In genomic region chr2:72920317-72921087, GRCh38 we compare ENCODE assay signal across 9 cellular contexts. TPM values are rescaled to one million over a fixed set of nuclear protein-coding genes. Genes with fewer than 3 reads are reported as not detected.
DNase-seq lines count a peak whose midpoint lies in the region; ATAC-seq, FAIRE-seq and TF ChIP-seq lines count a peak whose summit lies in the region.
"Had no signal": no experiment of that assay in that cellular context is flagged by ENCODE, and none has a peak within 500 bp of the region (broad histone marks: within the 10 kb centered on the region; RNA-seq: fewer than 3 reads in every experiment).

No MANE protein-coding gene starts in this region.

- peak overlapping the region; percentile 55 for H3K4me3 Mint-ChIP-seq in activated naive CD8-positive, alpha-beta T cell treated with anti-CD3 and anti-CD28 coated beads, Interleukin-2, amount 10 ng/mL, durations not matched to agents 7 days and 5 days
- peak overlapping the region; percentile 69 for H3K4me3 Mint-ChIP-seq in memory B cell

- peaks cover 25% of the 10 kb centered on the region for H3K4me1 Mint-ChIP-seq in activated naive CD8-positive, alpha-beta T cell treated with anti-CD3 and anti-CD28 coated beads, Interleukin-2, amount 10 ng/mL, durations not matched to agents 7 days and 5 days
- peaks cover 11% of the 10 kb centered on the region for H3K4me1 Mint-ChIP-seq in memory B cell

- peak; percentile 57 for DNase-seq in stimulated activated CD4-positive, alpha-beta T cell treated with anti-CD3 and anti-CD28 coated beads, Interleukin-15, amount 100 ng/mL, for 24 hours
- no peak for DNase-seq in stimulated activated CD4-positive, alpha-beta T cell treated with anti-CD3 and anti-CD28 coated beads, Interleukin-4, amount 100 ng/mL, for 4 hours
- DNase-seq in activated naive CD8-positive, alpha-beta T cell treated with anti-CD3 and anti-CD28 coated beads, Interleukin-2, amount 10 ng/mL, durations not matched to agents 7 days and 5 days = peak; percentile 58
- DNase-seq in memory B cell (ENCODE audit: low spot score in 2 of 2) (peak in 1 of 2 donors; percentile 42), glomerular visceral epithelial cell (ENCODE audit: extremely low spot score) (no peak), GM12891 (ENCODE audit: insufficient read length, low spot score) (no peak), SW480 (ENCODE audit: low spot score) (no peak)

- no peak for TF ChIP-seq POLR2A in GM12891 (IDR thresholded peaks at IDR 0.05; ENCODE audit: low read depth, low read length)

- POLR2A ChIA-PET in activated naive CD8-positive, alpha-beta T cell treated with anti-CD3 and anti-CD28 coated beads, Interleukin-2, amount 10 ng/mL, durations not matched to agents 7 days and 5 days (lab: Charles Lee) = no interaction called here

- no peaks in the 10 kb centered on the region for H3K9me3 Mint-ChIP-seq in activated naive CD8-positive, alpha-beta T cell treated with anti-CD3 and anti-CD28 coated beads, Interleukin-2, amount 10 ng/mL, durations not matched to agents 7 days and 5 days
- no peaks in the 10 kb centered on the region for H3K9me3 Mint-ChIP-seq in memory B cell

- no peak overlapping the region for H3K27ac Mint-ChIP-seq in activated naive CD8-positive, alpha-beta T cell treated with anti-CD3 and anti-CD28 coated beads, Interleukin-2, amount 10 ng/mL, durations not matched to agents 7 days and 5 days
- H3K27ac Mint-ChIP-seq in memory B cell = no peak overlapping the region

- H3K36me3 Mint-ChIP-seq in activated naive CD8-positive, alpha-beta T cell treated with anti-CD3 and anti-CD28 coated beads, Interleukin-2, amount 10 ng/mL, durations not matched to agents 7 days and 5 days = no peaks in the 10 kb centered on the region
- H3K36me3 Mint-ChIP-seq in memory B cell = no peaks in the 10 kb centered on the region

- FAIRE-seq in GM12891 (lab: Jason Lieb, UNC) = no peak
- FAIRE-seq: islet of Langerhans had no signal

- ATAC-seq in activated naive CD8-positive, alpha-beta T cell treated with anti-CD3 and anti-CD28 coated beads, Interleukin-2, amount 10 ng/mL, durations not matched to agents 7 days and 5 days (ENCODE audit: low read depth) = no peak
- peak; percentile 24 for ATAC-seq in memory B cell (ENCODE audit: low read depth)
- no peak for ATAC-seq in HG03469 (IDR thresholded peaks at IDR 0.05; ENCODE audit: unreplicated experiment)

- H3K27me3 Mint-ChIP-seq in activated naive CD8-positive, alpha-beta T cell treated with anti-CD3 and anti-CD28 coated beads, Interleukin-2, amount 10 ng/mL, durations not matched to agents 7 days and 5 days = peaks cover 76% of the 10 kb centered on the region
- peaks cover 26% of the 10 kb centered on the region for H3K27me3 Mint-ChIP-seq in memory B cell

TF ChIP-seq in GM12891, 5 proteins besides CTCF, POLR2A, EP300 and RAD21:
- TF ChIP-seq POLR2AphosphoS5 (IDR thresholded peaks at IDR 0.05; ENCODE audit: low read depth, low read length) = no peak
- TF ChIP-seq TAF1 (IDR thresholded peaks at IDR 0.05; ENCODE audit: low read depth, low read length) = no peak
- no peak for TF ChIP-seq SPI1 (IDR thresholded peaks at IDR 0.05; ENCODE audit: low read depth, low read length)
- no peak for TF ChIP-seq POU2F2 (IDR thresholded peaks at IDR 0.05; ENCODE audit: low read depth, low read length)
- no peak for TF ChIP-seq PAX5 (IDR thresholded peaks at IDR 0.05; ENCODE audit: insufficient read depth, low read length, severe bottlenecking)

RNA-seq across cellular contexts. Expression of gene EMX1, which starts 3.2 kb away (rescaled TPM):
- not detected for total RNA-seq in activated naive CD8-positive, alpha-beta T cell treated with anti-CD3 and anti-CD28 coated beads, Interleukin-2, amount 10 ng/mL, durations not matched to agents 7 days and 5 days
- 1.0 TPM for polyA plus RNA-seq in GM12891 (2012; ENCODE audit: low read depth, missing spikeins)

RNA-seq across cellular contexts. Expression of gene SPR, which starts 33.3 kb away (rescaled TPM):
- total RNA-seq in activated naive CD8-positive, alpha-beta T cell treated with anti-CD3 and anti-CD28 coated beads, Interleukin-2, amount 10 ng/mL, durations not matched to agents 7 days and 5 days = under 1 TPM; 0.60 to 0.80 TPM
- 0.27 TPM for polyA plus RNA-seq in GM12891 (2012; ENCODE audit: low read depth, missing spikeins)

Comparison
In these comparisons a context has a peak if more than half of its experiments do, and no peak if none do; other contexts are left out.
1. DNase-seq: peak in stimulated activated CD4-positive, alpha-beta T cell treated with anti-CD3 and anti-CD28 coated beads, Interleukin-15, amount 100 ng/mL, for 24 hours (single experiment) and activated naive CD8-positive, alpha-beta T cell treated with anti-CD3 and anti-CD28 coated beads, Interleukin-2, amount 10 ng/mL, durations not matched to agents 7 days and 5 days (single experiment); none in stimulated activated CD4-positive, alpha-beta T cell treated with anti-CD3 and anti-CD28 coated beads, Interleukin-4, amount 100 ng/mL, for 4 hours (0 of 2), glomerular visceral epithelial cell (single experiment), GM12891 (single experiment) and SW480 (single experiment).